ENCODE assay signal across 15 cellular contexts in the genomic region with DNA sequence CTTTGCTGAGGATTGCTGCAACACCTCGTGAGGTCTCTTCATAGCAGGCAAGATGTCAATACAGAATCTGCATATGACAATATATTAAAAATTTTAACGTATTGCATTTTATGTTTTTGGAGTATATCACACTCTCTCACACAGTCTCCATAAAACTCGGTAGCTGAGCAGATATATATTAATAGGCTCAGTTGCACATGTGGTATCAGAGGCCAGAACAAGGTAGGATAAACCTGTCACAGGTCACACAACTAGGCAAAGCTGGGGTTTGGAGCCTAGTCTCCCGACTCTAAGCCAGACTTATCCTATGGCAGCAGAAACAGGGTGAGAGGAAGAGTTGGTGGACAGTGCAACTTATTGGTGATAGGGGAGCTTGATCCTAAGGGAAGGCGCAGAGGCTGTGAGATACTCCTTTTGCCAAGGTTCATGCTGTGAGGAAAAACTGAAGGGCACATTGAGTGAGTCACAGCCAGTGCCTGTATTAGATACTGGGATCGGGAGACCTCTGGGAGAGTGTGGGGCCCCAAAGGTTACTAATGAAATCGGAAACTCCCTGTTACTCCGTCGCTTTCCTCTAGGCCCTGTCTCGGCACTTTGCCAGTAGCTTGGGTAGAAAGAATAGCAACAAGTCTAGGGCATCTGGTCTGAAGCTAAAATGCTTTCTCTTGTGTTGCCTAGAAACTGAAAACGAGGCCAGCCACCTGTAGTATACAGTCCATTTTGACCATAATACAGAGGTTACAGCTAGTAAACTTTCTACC.
DNase-seq lines count a peak whose midpoint lies in the region; ATAC-seq and TF ChIP-seq lines count a peak whose summit lies in the region.
"Had no signal": no experiment of that assay in that cellular context is flagged by ENCODE, and none has a peak within 500 bp of the region (broad histone marks: within the 10 kb centered on the region; RNA-seq: fewer than 3 reads in every experiment).

No MANE protein-coding gene starts in this region.

- H2AFZ ChIP-seq in GM23338, result no peak overlapping the region

- no peaks in the 10 kb centered on the region for H3K27me3 Mint-ChIP-seq in GM23338 (ENCODE audit: insufficient read depth, low read depth, poor library complexity)
- H3K27me3 Mint-ChIP-seq in activated CD4-positive, alpha-beta T cell treated with anti-CD3 and anti-CD28 coated beads for 36 hours, result no peaks in the 10 kb centered on the region
- H3K27me3 Mint-ChIP-seq: dendritic cell treated with granulocyte-macrophage colony-stimulating factor and Interleukin-4, amounts not matched to agents 40 ng/mL and 50 ng/mL, for 4 days had no signal

- H3K79me2 ChIP-seq in GM23338 (replicated peaks; ENCODE audit: insufficient read depth), result no peaks in the 10 kb centered on the region

- no peaks in the 10 kb centered on the region for H3K9me3 ChIP-seq in adipocyte (ENCODE audit: control insufficient read depth, low read length)
- H3K9me3 ChIP-seq in skeletal muscle tissue (ENCODE audit: control insufficient read depth in 3 of 3, low read length in 3 of 3), result no peaks in the 10 kb centered on the region
- H3K9me3 ChIP-seq: pancreas had no signal

- no peaks in the 10 kb centered on the region for H3F3A ChIP-seq in GM23338 (replicated peaks; ENCODE audit: low read depth)

- H3K4me2 ChIP-seq in GM23338, result no peak overlapping the region

- H3K4me1 Mint-ChIP-seq in GM23338, result peaks cover 13% of the 10 kb centered on the region
- H3K4me1 Mint-ChIP-seq in activated CD4-positive, alpha-beta T cell treated with anti-CD3 and anti-CD28 coated beads for 36 hours, result no peaks in the 10 kb centered on the region

- H3K27ac ChIP-seq in GM23338 (ENCODE audit: low read depth), result no peak overlapping the region
- H3K27ac ChIP-seq in skeletal muscle tissue (ENCODE audit: low read depth, low read length), result peak overlapping the region; percentile 43
- H3K27ac ChIP-seq in coronary artery, result peak overlapping the region in 1 of 2 donors; percentile 23
- H3K27ac ChIP-seq: pancreas had no signal

- no peaks in the 10 kb centered on the region; the same call in 2 of the 3 replicates for H3K9me3 Mint-ChIP-seq in GM23338
- H3K9me3 Mint-ChIP-seq in activated CD4-positive, alpha-beta T cell treated with anti-CD3 and anti-CD28 coated beads for 36 hours (ENCODE audit: low read depth), result peaks cover 3% of the 10 kb centered on the region
- H3K9me3 Mint-ChIP-seq: dendritic cell treated with granulocyte-macrophage colony-stimulating factor and Interleukin-4, amounts not matched to agents 40 ng/mL and 50 ng/mL, for 4 days; T-helper 1 cell treated with Interleukin-12 subunit alpha and Interleukin-12 subunit beta and Interleukin-4 antibody, amounts not matched to agents 30 μg/mL and 1 μg/mL, for 36 hours had no signal

- peak; percentile 40 for DNase-seq in GM23338 (ENCODE audit: low spot score)
- peak; percentile 55 for DNase-seq in adipocyte (ENCODE audit: low read depth)
- DNase-seq in left cardiac atrium, result peak; percentile 58
- no peak for DNase-seq in activated CD8-positive, alpha-beta memory T cell treated with anti-CD3 and anti-CD28 coated beads for 24 hours
- no peak for DNase-seq in activated CD4-positive, alpha-beta T cell treated with anti-CD3 and anti-CD28 coated beads for 36 hours
- DNase-seq in coronary artery (ENCODE audit: low spot score), result no peak
- DNase-seq: activated CD4-positive, alpha-beta T cell treated with anti-CD3 and anti-CD28 coated beads, Interleukin-2, amount 50 U/mL, for 48 hours; glutamatergic neuron; stimulated activated naive CD4-positive, alpha-beta T cell treated with Interleukin-2 at 50 U/mL for 16 hours had no signal

- intact Hi-C loops in left cardiac atrium (cut with DNase I), result no loop called here
- intact Hi-C loops in activated CD4-positive, alpha-beta T cell treated with anti-CD3 and anti-CD28 coated beads for 36 hours (cut with DNase I, micrococcal nuclease), result loop anchor here in 1 of 2 experiments (5.0 kb wide), 1 partner anchor 1335 kb away; no protein-coding TSS in a partner anchor

- POLR2A ChIA-PET in activated CD4-positive, alpha-beta T cell treated with anti-CD3 and anti-CD28 coated beads for 36 hours (lab: Charles Lee), result no interaction called here

- no peaks in the 10 kb centered on the region for H3K9me2 ChIP-seq in GM23338 (ENCODE audit: insufficient read depth)

- H3K4me3 ChIP-seq in GM23338 (no peak overlapping the region), adipocyte (ENCODE audit: low read length) (no peak overlapping the region), skeletal muscle tissue (ENCODE audit: low read length in 3 of 3) (no peak overlapping the region), coronary artery (no peak overlapping the region)
- H3K4me3 ChIP-seq: lung, pancreas had no signal

- H3K27me3 ChIP-seq in GM23338 (ENCODE audit: insufficient read depth) (no peaks in the 10 kb centered on the region), adipocyte (replicated peaks; ENCODE audit: control insufficient read depth, insufficient read depth, low read length) (no peaks in the 10 kb centered on the region), skeletal muscle tissue (ENCODE audit: control insufficient read depth in 3 of 3, insufficient read depth in 3 of 3, low read length in 3 of 3) (no peaks in the 10 kb centered on the region)
- H3K27me3 ChIP-seq: pancreas had no signal

- H3K36me3 ChIP-seq in GM23338 (ENCODE audit: insufficient read depth) (no peaks in the 10 kb centered on the region), adipocyte (ENCODE audit: control insufficient read depth, insufficient read depth, low read length, severe bottlenecking) (peaks cover 19% of the 10 kb centered on the region), skeletal muscle tissue (ENCODE audit: control insufficient read depth in 3 of 3, insufficient read depth in 3 of 3, low read length in 3 of 3) (no peaks in the 10 kb centered on the region)
- H3K36me3 ChIP-seq: pancreas had no signal

- CTCF ChIA-PET in activated CD4-positive, alpha-beta T cell treated with anti-CD3 and anti-CD28 coated beads for 36 hours (lab: Charles Lee), result interaction anchor here (0.7 kb wide), 1 partner anchor 38 kb away, joined by 3 read pairs; no protein-coding TSS in a partner anchor

- ATAC-seq in GM23338 (peak; percentile 83), left cardiac atrium (peak; percentile 83 to 85), GM19035 (IDR thresholded peaks at IDR 0.05; ENCODE audit: unreplicated experiment) (no peak)
- no peak for ATAC-seq in activated CD4-positive, alpha-beta T cell treated with anti-CD3 and anti-CD28 coated beads for 36 hours

- no peak overlapping the region for H3K4me3 Mint-ChIP-seq in GM23338
- H3K4me3 Mint-ChIP-seq in activated CD4-positive, alpha-beta T cell treated with anti-CD3 and anti-CD28 coated beads for 36 hours, result no peak overlapping the region
- H3K4me3 Mint-ChIP-seq: dendritic cell treated with granulocyte-macrophage colony-stimulating factor and Interleukin-4, amounts not matched to agents 40 ng/mL and 50 ng/mL, for 4 days; T-helper 1 cell treated with Interleukin-12 subunit alpha and Interleukin-12 subunit beta and Interleukin-4 antibody, amounts not matched to agents 30 μg/mL and 1 μg/mL, for 36 hours had no signal

- no peak overlapping the region for H3K27ac Mint-ChIP-seq in GM23338
- no peak overlapping the region for H3K27ac Mint-ChIP-seq in activated CD4-positive, alpha-beta T cell treated with anti-CD3 and anti-CD28 coated beads for 36 hours
- H3K27ac Mint-ChIP-seq: dendritic cell treated with granulocyte-macrophage colony-stimulating factor and Interleukin-4, amounts not matched to agents 40 ng/mL and 50 ng/mL, for 4 days; T-helper 1 cell treated with Interleukin-12 subunit alpha and Interleukin-12 subunit beta and Interleukin-4 antibody, amounts not matched to agents 30 μg/mL and 1 μg/mL, for 36 hours had no signal

- no peaks in the 10 kb centered on the region for H4K20me1 ChIP-seq in GM23338 (replicated peaks; ENCODE audit: insufficient read depth)

- no peak overlapping the region for H3K9ac ChIP-seq in adipocyte (ENCODE audit: low read length)
- no peak overlapping the region for H3K9ac ChIP-seq in skeletal muscle tissue (ENCODE audit: low read depth in 1 of 3, low read length in 3 of 3)

- peaks cover 4% of the 10 kb centered on the region; the same call in 2 of the 3 replicates for H3K36me3 Mint-ChIP-seq in GM23338 (ENCODE audit: low read depth)
- H3K36me3 Mint-ChIP-seq in activated CD4-positive, alpha-beta T cell treated with anti-CD3 and anti-CD28 coated beads for 36 hours (ENCODE audit: low read depth), result peaks cover 3% of the 10 kb centered on the region

- peaks cover 7% of the 10 kb centered on the region for H3K4me1 ChIP-seq in GM23338 (ENCODE audit: insufficient read depth)
- no peaks in the 10 kb centered on the region for H3K4me1 ChIP-seq in adipocyte (ENCODE audit: control insufficient read depth, insufficient read depth, low read length)
- peaks cover 4 to 12% (median 10%) of the 10 kb centered on the region in 3 donors for H3K4me1 ChIP-seq in skeletal muscle tissue (ENCODE audit: control insufficient read depth in 3 of 3, insufficient read depth in 3 of 3, low read length in 3 of 3)
- H3K4me1 ChIP-seq: pancreas had no signal

- TF ChIP-seq CTCF in GM23338 (conservative IDR thresholded peaks at IDR 0.05; ENCODE audit: low read depth in 2 of 2) (no peak), coronary artery (IDR thresholded peaks at IDR 0.05) (no peak)

TF ChIP-seq in GM23338, 12 proteins besides CTCF, POLR2A, EP300 and RAD21 (continues in another document):
- no peak for TF ChIP-seq JUNB (IDR thresholded peaks at IDR 0.05; ENCODE audit: unreplicated experiment)
- TF ChIP-seq NANOG (IDR thresholded peaks at IDR 0.05; ENCODE audit: borderline replicate concordance), result no peak
- no peak for TF ChIP-seq ZNF331 (CRISPR knock-in tag; IDR thresholded peaks at IDR 0.05; ENCODE audit: low read depth)

Comparison
In these comparisons a context has a peak if more than half of its experiments do, and no peak if none do; other contexts are left out.
1. ATAC-seq: peak in GM23338 (single experiment) and left cardiac atrium (2 of 2); none in activated CD4-positive, alpha-beta T cell treated with anti-CD3 and anti-CD28 coated beads for 36 hours (single experiment) and GM19035 (single experiment).
2. DNase-seq: peak in GM23338 (single experiment), adipocyte (single experiment) and left cardiac atrium (single experiment); none in activated CD8-positive, alpha-beta memory T cell treated with anti-CD3 and anti-CD28 coated beads for 24 hours (single experiment), activated CD4-positive, alpha-beta T cell treated with anti-CD3 and anti-CD28 coated beads for 36 hours (single experiment) and coronary artery (single experiment).